1 cellular context compared by ENCODE assay signal in genomic region chr11:61460986-61461385, GRCh38.
TF ChIP-seq lines count a peak whose summit lies in the region.

No MANE protein-coding gene starts in this region.

TF ChIP-seq in K562, 482 proteins besides CTCF, POLR2A, EP300 and RAD21:
- TF ChIP-seq KAT8 (IDR thresholded peaks at IDR 0.05; ENCODE audit: low read depth): no peak
- TF ChIP-seq RFX1 (IDR thresholded peaks at IDR 0.05): 0 out of 2 replicates have a peak, but pooled peaks have one; percentile 13
